In genomic region chr7:135509839-135510602, GRCh38 we compare ENCODE assay signal across 8 cellular contexts. TPM values are rescaled to one million over a fixed set of nuclear protein-coding genes. Genes with fewer than 3 reads are reported as not detected.
DNase-seq lines count a peak whose midpoint lies in the region; ATAC-seq and TF ChIP-seq lines count a peak whose summit lies in the region.

CNOT4 (minus strand) TSS chr7:135510102; CDS start chr7:135438331, 71,771 bp downstream.

- no peak within 1 kb of the TSS for H3K27ac Mint-ChIP-seq in T-cell

- H3K4me1 Mint-ChIP-seq in T-cell = peaks cover 3 to 17% (median 13%) of the 10 kb centered on the region in 3 donors

- CTCF ChIA-PET in T-cell (lab: Charles Lee) = interaction anchor here (0.6 to 1.3 kb wide), 4 partner anchors 40 to 95 kb away, joined by 3 to 4 read pairs (median 3); partner anchors contain the start of gene NUP205 (in 1 of the 2)

- TF ChIP-seq EP300 in upper lobe of left lung (IDR thresholded peaks at IDR 0.05) = no peak

- no peaks in the 10 kb centered on the region for H3K9me3 ChIP-seq in upper lobe of left lung

- no peaks in the 10 kb centered on the region for H3K27me3 Mint-ChIP-seq in T-cell

- intact Hi-C loops in left cardiac atrium (cut with DNase I) (loop anchor here in 1 of 2 donors (5.0 to 10.0 kb wide), 2 partner anchors 47 to 125 kb away; partner anchors contain the start of gene NUP205), posterior vena cava (cut with DNase I) (no loop called here)

- no peaks in the 10 kb centered on the region for H3K9me3 Mint-ChIP-seq in T-cell

- H3K27ac ChIP-seq in upper lobe of left lung = peak within 1 kb of the TSS; percentile 88 to 94 (median 92)

- ATAC-seq in GM18499 (IDR thresholded peaks at IDR 0.05; ENCODE audit: insufficient read depth, unreplicated experiment) (peak; percentile 81), HG02885 (IDR thresholded peaks at IDR 0.05; ENCODE audit: poor library complexity, unreplicated experiment) (peak; percentile 93), T-cell (replicated peaks in 1 of 4) (peak; percentile 96 to 98 (median 96)), left cardiac atrium (peak; percentile 99), upper lobe of left lung (ENCODE audit: low FRiP score in 2 of 2) (peak; percentile 99 to 100)

- no peak within 1 kb of the TSS for H3K4me3 Mint-ChIP-seq in T-cell

- no peaks in the 10 kb centered on the region for H3K36me3 ChIP-seq in upper lobe of left lung

- no peaks in the 10 kb centered on the region for H3K36me3 Mint-ChIP-seq in T-cell

- no peaks in the 10 kb centered on the region for H3K27me3 ChIP-seq in upper lobe of left lung

- WGBS in upper lobe of left lung, 2 donors = 0% methylated on average over 5 to 36 of the region's 56 CpGs

- DNase-seq in NCI-H146 treated with DMSO at 0.1 percent for 48 hours (lab: John Stamatoyannopoulos, UW; ENCODE audit: unreplicated experiment) = peak; percentile 91
- peak; percentile 92 to 99 (median 97) for DNase-seq in T-cell
- peak; percentile 92 for DNase-seq in amniotic epithelial cell (ENCODE audit: low read depth)
- DNase-seq in left cardiac atrium = peak; percentile 97
- DNase-seq in posterior vena cava (ENCODE audit: low spot score) = peak; percentile 99
- peak; percentile 97 to 98 for DNase-seq in upper lobe of left lung

- H3K4me1 ChIP-seq in upper lobe of left lung = peaks cover 21 to 28% (median 27%) of the 10 kb centered on the region in 4 donors

- TF ChIP-seq POLR2A in upper lobe of left lung (IDR thresholded peaks at IDR 0.05) = peak in 2 of 4 donors; percentile 65 to 73

- peak in 1 of 6 experiments; percentile 17 for TF ChIP-seq CTCF in upper lobe of left lung (IDR thresholded peaks at IDR 0.05)

- H3K4me3 ChIP-seq in upper lobe of left lung = peak within 1 kb of the TSS; percentile 61 to 80 (median 66)

- POLR2A ChIA-PET in T-cell (lab: Charles Lee) = interaction anchor here in 1 of 2 donors (0.6 kb wide), 2 partner anchors 62 to 864 kb away, joined by 4 to 8 read pairs; no protein-coding TSS in a partner anchor

RNA-seq across cellular contexts. Expression of gene CNOT4, which starts in this region (rescaled TPM):
- total RNA-seq in T-cell = 10 to 100 TPM; 29.4 to 36.8 (median 33.7) TPM
- 10 to 100 TPM; 25.0 to 28.0 TPM for total RNA-seq in left cardiac atrium
- total RNA-seq in posterior vena cava = 10 to 100 TPM; 27.7 to 28.2 TPM
- total RNA-seq in upper lobe of left lung = 10 to 100 TPM; 12.1 to 25.7 (median 19.5) TPM

Comparison
In these comparisons a context has a peak if more than half of its experiments do, and no peak if none do; other contexts are left out.
1. Peak in every context shown above with its lines: DNase-seq, ATAC-seq, H3K4me3 ChIP-seq and H3K27ac ChIP-seq.